Comparison of ENCODE assay signal across 13 cellular contexts in genomic region chr6:18433059-18433458, GRCh38.
"Had no signal": no experiment of that assay in that cellular context is flagged by ENCODE, and none has a peak within 500 bp of the region (broad histone marks: within the 10 kb centered on the region; RNA-seq: fewer than 3 reads in every experiment).

No MANE protein-coding gene starts in this region.

- H3K36me3 ChIP-seq: brain microvascular endothelial cell, transverse colon had no signal

- H3K4me3 ChIP-seq: transverse colon had no signal

- H3K4me1 ChIP-seq: transverse colon had no signal

- H3K27me3 ChIP-seq: brain microvascular endothelial cell, transverse colon had no signal

- H3K9me3 ChIP-seq: transverse colon had no signal

- ATAC-seq: left ventricle myocardium superior; sciatic nerve; stimulated activated effector memory CD8-positive, alpha-beta T cell treated with anti-CD3 and anti-CD28 coated beads, Interleukin-12 subunit alpha, Interleukin-12 subunit beta, amount 100 ng/mL, for 72 hours had no signal

- DNase-seq: activated CD4-positive, alpha-beta T cell treated with anti-CD3 and anti-CD28 coated beads, Interleukin-2, amount 10 ng/mL, durations not matched to agents 7 days and 5 days; activated CD8-positive, alpha-beta memory T cell treated with anti-CD3 and anti-CD28 coated beads, Interleukin-2, amount 50 U/mL, for 48 hours; activated gamma-delta T cell treated with Interleukin-2 at 50 U/mL for 16 hours; brain microvascular endothelial cell; endodermal cell; erythroblast; hippocampal formation; kidney; left ventricle myocardium superior; nephron progenitor cell; transverse colon had no signal
